In the genomic region with DNA sequence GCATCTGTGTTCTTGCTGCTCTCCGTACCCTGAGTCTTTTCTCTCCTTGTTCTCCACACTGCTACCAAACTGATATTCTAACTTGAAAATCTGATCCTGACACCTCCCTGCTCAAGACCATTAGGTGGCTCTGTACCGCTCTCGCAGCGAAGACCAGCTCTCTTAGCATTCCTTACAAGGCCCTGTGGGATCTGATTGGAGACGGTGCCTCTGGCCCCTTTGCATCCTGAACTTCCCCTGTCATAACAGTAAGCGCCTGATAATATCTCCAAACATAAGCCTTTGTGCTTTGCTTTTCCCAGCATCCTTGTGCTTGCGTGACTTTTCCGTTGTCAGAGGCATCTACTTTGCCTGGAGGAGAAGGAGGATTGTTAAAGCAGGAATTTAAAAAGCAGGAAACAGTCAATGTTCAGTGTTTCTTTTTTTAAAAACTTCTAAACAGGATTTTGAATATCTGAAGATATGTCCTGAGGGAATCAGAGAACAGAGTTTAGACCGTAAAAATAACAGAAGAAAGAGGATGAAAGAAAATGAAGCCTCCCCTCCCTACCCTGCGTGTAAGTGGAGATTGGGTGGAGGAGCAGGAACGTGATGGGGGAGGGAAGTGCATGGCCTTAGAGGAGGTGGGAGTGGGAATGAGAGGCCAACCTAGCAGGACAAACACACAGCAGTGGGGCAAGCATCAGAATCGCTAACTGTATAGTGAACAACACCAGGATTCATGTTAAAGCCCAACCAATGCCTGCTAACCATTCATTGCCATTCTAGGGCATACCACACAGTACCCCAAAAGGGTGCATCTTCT, we compare ENCODE assay signal across 12 cellular contexts.
DNase-seq lines count a peak whose midpoint lies in the region; FAIRE-seq and TF ChIP-seq lines count a peak whose summit lies in the region.
"Had no signal": no experiment of that assay in that cellular context is flagged by ENCODE, and none has a peak within 500 bp of the region (broad histone marks: within the 10 kb centered on the region; RNA-seq: fewer than 3 reads in every experiment).

No MANE protein-coding gene starts in this region.

- WGBS in H1 (ENCODE audit: extremely low coverage in 1 of 2, insufficient coverage in 1 of 2, insufficient read length in 1 of 2, insufficient replicate concordance in 2 of 2, low coverage in 1 of 2, low lambda C conversion rate in 2 of 2, missing lambda C conversion rate in 1 of 2), 2 experiments, result 51% methylated on average over 12 of the region's 12 CpGs; no CpG with 5 or more reads in 1 of the 2 experiments
- 23 to 27% methylated on average over 12 of the region's 12 CpGs for whole genome bisulfite sequencing in testis, 2 donors

- TF ChIP-seq EP300 in H1 (IDR thresholded peaks at IDR 0.05; ENCODE audit: borderline replicate concordance in 1 of 2, low read depth in 2 of 2, low read length in 2 of 2), result no peak

- POLR2A ChIA-PET in H1 (lab: Charles Lee; ENCODE audit: partially characterized antibody), result no interaction called here

- H3K4me1 ChIP-seq in H1 (replicated peaks in 1 of 4; ENCODE audit: control insufficient read depth in 3 of 4, insufficient read depth in 4 of 4, low read length in 3 of 4) (peaks cover 0 to 4% (median 2%) of the 10 kb centered on the region in 4 experiments; a peak in 4 of 7 replicates), keratinocyte (ENCODE audit: control insufficient read depth, extremely low read depth, insufficient read depth, low read length) (peaks cover 20% of the 10 kb centered on the region), testis (no peaks in the 10 kb centered on the region)

- H3K79me1 ChIP-seq in H1 (ENCODE audit: low read depth, low read length), result no peaks in the 10 kb centered on the region

- peaks cover 53% of the 10 kb centered on the region for H3K27me3 Mint-ChIP-seq in activated T-cell treated with anti-CD3 and anti-CD28 coated beads, Interleukin-2, amount 50 U/mL, for 24 hours
- no peaks in the 10 kb centered on the region for H3K27me3 Mint-ChIP-seq in mesothelial cell of epicardium (ENCODE audit: low read depth)

- H2BK12ac ChIP-seq in H1 (ENCODE audit: low read depth, low read length), result no peak overlapping the region

- H3K79me2 ChIP-seq in H1 (ENCODE audit: control insufficient read depth in 1 of 2, insufficient read depth in 2 of 2, low read length in 2 of 2) (no peaks in the 10 kb centered on the region), keratinocyte (ENCODE audit: control insufficient read depth, insufficient read depth, low read length) (no peaks in the 10 kb centered on the region)

- no peak overlapping the region for H2AK5ac ChIP-seq in H1 (ENCODE audit: low read depth, low read length)

- H3K23me2 ChIP-seq in H1 (ENCODE audit: low read depth, low read length), result no peaks in the 10 kb centered on the region

- no peak overlapping the region for H3K4me3 Mint-ChIP-seq in activated T-cell treated with anti-CD3 and anti-CD28 coated beads, Interleukin-2, amount 50 U/mL, for 24 hours
- H3K4me3 Mint-ChIP-seq in mesothelial cell of epicardium, result no peak overlapping the region

- intact Hi-C loops in testis (cut with DNase I; ENCODE audit: low total_unique reads), result no loop called here

- no peak overlapping the region for H4K5ac ChIP-seq in H1 (ENCODE audit: insufficient read length, low read depth, low read length)

- H3K56ac ChIP-seq in H1 (replicated peaks; ENCODE audit: insufficient read length, low read depth, low read length), result no peak overlapping the region

- H4K8ac ChIP-seq in H1 (ENCODE audit: extremely low read depth, insufficient read depth, low read length), result no peak overlapping the region

- TF ChIP-seq POLR2A in H1 (IDR thresholded peaks at IDR 0.05; ENCODE audit: control extremely low read depth in 1 of 2, low read depth in 2 of 2, low read length in 2 of 2) (no peak), testis (IDR thresholded peaks at IDR 0.05) (no peak)

- no peak overlapping the region for H3K18ac ChIP-seq in H1 (ENCODE audit: extremely low read depth, low read length)

- H3K9me3 ChIP-seq in H1 (ENCODE audit: insufficient read depth in 2 of 2, low read depth in 1 of 2, low read length in 1 of 2) (peaks cover 5% of the 10 kb centered on the region in 2 experiments; a peak in 1 of 4 replicates), keratinocyte (ENCODE audit: control insufficient read depth, low read depth, low read length) (no peaks in the 10 kb centered on the region), testis (no peaks in the 10 kb centered on the region)

- CTCF ChIA-PET in H1 (lab: Charles Lee; ENCODE audit: partially characterized antibody), result interaction anchor here (0.7 to 1.5 kb wide), 7 partner anchors 8 to 81 kb away, joined by 3 to 5 read pairs (median 3); no protein-coding TSS in a partner anchor

- no peak overlapping the region for H3K27ac Mint-ChIP-seq in activated T-cell treated with anti-CD3 and anti-CD28 coated beads, Interleukin-2, amount 50 U/mL, for 24 hours
- no peak overlapping the region for H3K27ac Mint-ChIP-seq in mesothelial cell of epicardium

- no peak overlapping the region for H3K23ac ChIP-seq in H1 (ENCODE audit: insufficient read length)

- H3K27me3 ChIP-seq in H1 (replicated peaks in 1 of 4; ENCODE audit: control insufficient read depth in 3 of 4, extremely low read depth in 1 of 4, insufficient read depth in 3 of 4, low read length in 3 of 4), result no peaks in the 10 kb centered on the region
- no peaks in the 10 kb centered on the region for H3K27me3 ChIP-seq in keratinocyte (ENCODE audit: control insufficient read depth, extremely low read depth, insufficient read depth, low read length)
- no peaks in the 10 kb centered on the region for H3K27me3 ChIP-seq in testis

- H3K9me3 Mint-ChIP-seq in activated T-cell treated with anti-CD3 and anti-CD28 coated beads, Interleukin-2, amount 50 U/mL, for 24 hours, result peaks cover 17% of the 10 kb centered on the region
- peaks cover 12% of the 10 kb centered on the region for H3K9me3 Mint-ChIP-seq in mesothelial cell of epicardium

- peak; percentile 20 to 47 (median 34); a peak in 3 of 4 replicates for TF ChIP-seq CTCF in H1 (IDR thresholded peaks at IDR 0.05; ENCODE audit: control extremely low read depth in 1 of 3, insufficient read depth in 1 of 3, low read depth in 1 of 3, low read length in 3 of 3)
- peak in 1 of 3 experiments; percentile 54 for TF ChIP-seq CTCF in keratinocyte (optimal IDR thresholded peaks at IDR 0.05 in 1 of 3, IDR thresholded peaks at IDR 0.05 in 1 of 3, conservative IDR thresholded peaks at IDR 0.05 in 1 of 3; ENCODE audit: extremely low read depth in 1 of 3, insufficient read depth in 2 of 3, low read length in 3 of 3)
- no peak for TF ChIP-seq CTCF in testis (IDR thresholded peaks at IDR 0.05)
- TF ChIP-seq CTCF in mesothelial cell of epicardium (IDR thresholded peaks at IDR 0.05; ENCODE audit: unreplicated experiment), result no peak

- H3K9me1 ChIP-seq in keratinocyte (ENCODE audit: control insufficient read depth, extremely low read depth, insufficient read depth, low read length), result no peaks in the 10 kb centered on the region

- DNase-seq in M059J (ENCODE audit: low read depth) (peak; percentile 32), H1 (ENCODE audit: low read depth in 1 of 2, low spot score in 2 of 2) (peak in 1 of 2 experiments; percentile 25), keratinocyte (ENCODE audit: low read depth, low spot score) (no peak), testis (peak; percentile 37), D341Med (ENCODE audit: low spot score) (no peak), middle frontal gyrus (ENCODE audit: extremely low spot score, low spot score) (no peak), mesothelial cell of epicardium (ENCODE audit: low spot score in 2 of 2, unreplicated experiment in 2 of 2) (no peak)
- DNase-seq in activated T-cell treated with anti-CD3 and anti-CD28 coated beads, Interleukin-2, amount 50 U/mL, for 24 hours, result no peak
- DNase-seq: activated CD8-positive, alpha-beta memory T cell treated with anti-CD3 and anti-CD28 coated beads, Interleukin-2, amount 50 U/mL, for 4 hours had no signal

- H3K36me3 ChIP-seq in H1 (ENCODE audit: control insufficient read depth in 2 of 4, insufficient read depth in 4 of 4, low read length in 3 of 4), result no peaks in the 10 kb centered on the region
- H3K36me3 ChIP-seq in keratinocyte (ENCODE audit: control insufficient read depth in 2 of 2, extremely low read depth in 1 of 2, insufficient read depth in 2 of 2, low read length in 2 of 2), result no peaks in the 10 kb centered on the region
- no peaks in the 10 kb centered on the region for H3K36me3 ChIP-seq in testis (ENCODE audit: low read depth, missing control alignments)

- no peak overlapping the region for H2BK20ac ChIP-seq in H1 (ENCODE audit: low read length)

- peak overlapping the region; percentile 7 to 22; a peak in 3 of 4 replicates for H3K4me2 ChIP-seq in H1 (ENCODE audit: insufficient read depth in 1 of 2, low read depth in 2 of 2, low read length in 2 of 2)
- H3K4me2 ChIP-seq in keratinocyte (ENCODE audit: control insufficient read depth, extremely low read depth, insufficient read depth, low read depth, low read length), result no peak overlapping the region
- H3K4me2 ChIP-seq: KMS-11 had no signal

- peaks cover 25% of the 10 kb centered on the region for H3K4me1 Mint-ChIP-seq in activated T-cell treated with anti-CD3 and anti-CD28 coated beads, Interleukin-2, amount 50 U/mL, for 24 hours (ENCODE audit: low read depth)
- H3K4me1 Mint-ChIP-seq in mesothelial cell of epicardium, result peaks cover 6% of the 10 kb centered on the region

- H4K20me1 ChIP-seq in H1 (replicated peaks in 1 of 2; ENCODE audit: control insufficient read depth in 1 of 2, insufficient read depth in 2 of 2, low read length in 2 of 2) (no peaks in the 10 kb centered on the region), keratinocyte (ENCODE audit: control insufficient read depth, extremely low read depth, insufficient read depth, low read length) (no peaks in the 10 kb centered on the region)

- H3K9ac ChIP-seq in H1 (replicated peaks in 1 of 4; ENCODE audit: extremely low read depth in 1 of 4, low read depth in 3 of 4, low read length in 3 of 4) (no peak overlapping the region), keratinocyte (ENCODE audit: control insufficient read depth, extremely low read depth, insufficient read depth, low read length) (no peak overlapping the region)
- H3K9ac ChIP-seq: KMS-11 had no signal

- H3K4ac ChIP-seq in H1 (replicated peaks; ENCODE audit: insufficient read length, low read depth, low read length), result no peak overlapping the region

- dilution Hi-C loops in keratinocyte (cut with MboI; ENCODE audit: extremely low pct_ligation_motif_present, low sequenced_read_pairs), result no loop called here

- H3K36me3 Mint-ChIP-seq in activated T-cell treated with anti-CD3 and anti-CD28 coated beads, Interleukin-2, amount 50 U/mL, for 24 hours (ENCODE audit: low read depth), result no peaks in the 10 kb centered on the region
- peaks cover 6% of the 10 kb centered on the region for H3K36me3 Mint-ChIP-seq in mesothelial cell of epicardium

- no peak overlapping the region for H3K14ac ChIP-seq in H1 (ENCODE audit: insufficient read length)

- no peak overlapping the region for H3K4me3 ChIP-seq in H1 (ENCODE audit: extremely low read depth in 1 of 4, insufficient read depth in 2 of 4, low read depth in 3 of 4, low read length in 4 of 4)
- H3K4me3 ChIP-seq in keratinocyte (ENCODE audit: control insufficient read depth in 2 of 3, extremely low read depth in 1 of 3, insufficient read depth in 2 of 3, low read depth in 1 of 3, low read length in 3 of 3), result no peak overlapping the region
- H3K4me3 ChIP-seq in testis, result no peak overlapping the region
- H3K4me3 ChIP-seq: GM12878, skin epidermis had no signal

- no peak overlapping the region for H2BK15ac ChIP-seq in H1 (ENCODE audit: low read length)

- no peak overlapping the region for H2BK120ac ChIP-seq in H1 (replicated peaks; ENCODE audit: low read depth, low read length)

- H2AFZ ChIP-seq in H1 (ENCODE audit: low read length), result peak overlapping the region; percentile 91; the same call in 1 of the 2 replicates
- peak overlapping the region; percentile 24 for H2AFZ ChIP-seq in keratinocyte (ENCODE audit: control insufficient read depth, low read length)

- no peak overlapping the region for H2BK5ac ChIP-seq in H1 (ENCODE audit: low read depth, low read length)

- H3K27ac ChIP-seq in H1 (ENCODE audit: low read depth, low read length) (no peak overlapping the region), keratinocyte (ENCODE audit: control insufficient read depth, insufficient read depth, low read length) (no peak overlapping the region), testis (no peak overlapping the region)
- H3K27ac ChIP-seq: KMS-11 had no signal

- TF ChIP-seq RAD21 in H1 (IDR thresholded peaks at IDR 0.05 in 1 of 2, conservative IDR thresholded peaks at IDR 0.05 in 1 of 2; ENCODE audit: low read depth in 2 of 2, low read length in 2 of 2), result peak; percentile 43 to 48

- H4K91ac ChIP-seq in H1 (replicated peaks; ENCODE audit: insufficient read length, low read length), result no peak overlapping the region

- FAIRE-seq in H1 (lab: Jason Lieb, UNC) (no peak), keratinocyte (lab: Jason Lieb, UNC) (no peak)
- FAIRE-seq: GM12878 had no signal

Comparison
In these comparisons a context has a peak if more than half of its experiments do, and no peak if none do; other contexts are left out.
1. DNase-seq: peak in M059J (single experiment) and testis (single experiment); none in keratinocyte (single experiment), activated T-cell treated with anti-CD3 and anti-CD28 coated beads, Interleukin-2, amount 50 U/mL, for 24 hours (single experiment), D341Med (single experiment), middle frontal gyrus (single experiment) and mesothelial cell of epicardium (0 of 2).
2. CTCF ChIP-seq: peak in H1 (3 of 3); none in testis (0 of 3) and mesothelial cell of epicardium (single experiment).